ENCODE assay signal across 16 cellular contexts in genomic region chr17:33562792-33563191, GRCh38.
DNase-seq lines count a peak whose midpoint lies in the region; ATAC-seq and TF ChIP-seq lines count a peak whose summit lies in the region.
"Had no signal": no experiment of that assay in that cellular context is flagged by ENCODE, and none has a peak within 500 bp of the region (broad histone marks: within the 10 kb centered on the region; RNA-seq: fewer than 3 reads in every experiment).

No MANE protein-coding gene starts in this region.

- peaks cover 3% of the 10 kb centered on the region for H3K4me1 Mint-ChIP-seq in neural progenitor cell
- H3K4me1 Mint-ChIP-seq: CD4-positive, alpha-beta memory T cell had no signal

- no peaks in the 10 kb centered on the region for H3K36me3 ChIP-seq in BLaER1 treated with 17β-estradiol and CSF1 and Interleukin-3, amounts not matched to agents 10 nM and 100 nM
- no peaks in the 10 kb centered on the region for H3K36me3 ChIP-seq in neural progenitor cell
- H3K36me3 ChIP-seq: HAP-1 had no signal

- no peak for DNase-seq in LNCaP clone FGC (ENCODE audit: low read depth)
- DNase-seq in fibroblast of pulmonary artery (ENCODE audit: low read depth): peak; percentile 11
- DNase-seq in neural progenitor cell (ENCODE audit: low spot score): peak; percentile 26
- no peak for DNase-seq in activated CD4-positive, CD25-positive, alpha-beta regulatory T cell treated with anti-CD3 and anti-CD28 coated beads, Interleukin-2, amount 50 U/mL, for 72 hours
- no peak for DNase-seq in ureter (ENCODE audit: low spot score)
- no peak for DNase-seq in retina
- DNase-seq: CD4-positive, alpha-beta memory T cell; KG1; NCI-H187 treated with DMSO at 0.1 percent for 48 hours; NCI-H2171 treated with DMSO at 0.1 percent for 48 hours; NCI-H774 had no signal

- H3K79me2 ChIP-seq in neural progenitor cell (ENCODE audit: low read depth): no peaks in the 10 kb centered on the region

- peak overlapping the region in 8 of 11 experiments; percentile 61 to 82 (median 72); a peak in 15 of 22 replicates for H3K4me2 ChIP-seq in BLaER1 treated with 17β-estradiol and CSF1 and Interleukin-3, amounts not matched to agents 10 nM and 100 nM
- no peak overlapping the region for H3K4me2 ChIP-seq in neural progenitor cell
- H3K4me2 ChIP-seq: A549 had no signal

- H3K9ac ChIP-seq in BLaER1 treated with 17β-estradiol and CSF1 and Interleukin-3, amounts not matched to agents 10 nM and 100 nM: no peak overlapping the region
- H3K9ac ChIP-seq in neural progenitor cell: no peak overlapping the region

- H3K4me1 ChIP-seq in BLaER1 treated with 17β-estradiol and CSF1 and Interleukin-3, amounts not matched to agents 10 nM and 100 nM: peaks cover 22 to 36% (median 35%) of the 10 kb centered on the region in 10 experiments
- H3K4me1 ChIP-seq in neural progenitor cell: no peaks in the 10 kb centered on the region
- H3K4me1 ChIP-seq: A549, HAP-1 had no signal

- no peaks in the 10 kb centered on the region for H3F3A ChIP-seq in neural progenitor cell (ENCODE audit: low read depth)

- H3K36me3 Mint-ChIP-seq in neural progenitor cell: no peaks in the 10 kb centered on the region
- H3K36me3 Mint-ChIP-seq: CD4-positive, alpha-beta memory T cell had no signal

- H3K27ac ChIP-seq in BLaER1 treated with 17β-estradiol and CSF1 and Interleukin-3, amounts not matched to agents 10 nM and 100 nM: no peak overlapping the region
- H3K27ac ChIP-seq in neural progenitor cell: no peak overlapping the region
- H3K27ac ChIP-seq: A549 had no signal

- H4K20me1 ChIP-seq in BLaER1 treated with 17β-estradiol and CSF1 and Interleukin-3, amounts not matched to agents 10 nM and 100 nM: no peaks in the 10 kb centered on the region
- no peaks in the 10 kb centered on the region for H4K20me1 ChIP-seq in neural progenitor cell (ENCODE audit: low read depth)

- no peaks in the 10 kb centered on the region for H3K27me3 ChIP-seq in BLaER1 treated with 17β-estradiol and CSF1 and Interleukin-3, amounts not matched to agents 10 nM and 100 nM
- no peaks in the 10 kb centered on the region for H3K27me3 ChIP-seq in neural progenitor cell

- no peak overlapping the region for H2AFZ ChIP-seq in neural progenitor cell (replicated peaks)

- H3K4me3 Mint-ChIP-seq in neural progenitor cell: no peak overlapping the region
- H3K4me3 Mint-ChIP-seq: CD4-positive, alpha-beta memory T cell had no signal

- H3K27me3 Mint-ChIP-seq in neural progenitor cell (ENCODE audit: insufficient read depth, low read depth): peaks cover 5% of the 10 kb centered on the region

- H3K9me3 Mint-ChIP-seq in neural progenitor cell: peaks cover 8% of the 10 kb centered on the region

- no peak overlapping the region for H3K4me3 ChIP-seq in BLaER1 treated with 17β-estradiol and CSF1 and Interleukin-3, amounts not matched to agents 10 nM and 100 nM
- no peak overlapping the region for H3K4me3 ChIP-seq in LNCaP clone FGC (ENCODE audit: low read depth, low read length)
- no peak overlapping the region for H3K4me3 ChIP-seq in fibroblast of pulmonary artery (replicated peaks; ENCODE audit: low read depth, low read length)
- no peak overlapping the region for H3K4me3 ChIP-seq in neural progenitor cell
- H3K4me3 ChIP-seq: A549, HAP-1 had no signal

- TF ChIP-seq CTCF in LNCaP clone FGC (IDR thresholded peaks at IDR 0.05; ENCODE audit: control insufficient read depth, extremely low read depth, insufficient read depth) (0 out of 2 replicates have a peak, but pooled peaks have one; percentile 4), fibroblast of pulmonary artery (IDR thresholded peaks at IDR 0.05; ENCODE audit: low read length, missing control alignments) (peak; percentile 7), neural progenitor cell (IDR thresholded peaks at IDR 0.05) (peak; percentile 29)

- peaks cover 14 to 23% (median 16%) of the 10 kb centered on the region in 11 experiments for H3K9me3 ChIP-seq in BLaER1 treated with 17β-estradiol and CSF1 and Interleukin-3, amounts not matched to agents 10 nM and 100 nM (replicated peaks in 1 of 11)
- H3K9me3 ChIP-seq in neural progenitor cell (ENCODE audit: low read depth): no peaks in the 10 kb centered on the region
- H3K9me3 ChIP-seq: HAP-1 had no signal

- H3K27ac Mint-ChIP-seq in neural progenitor cell: no peak overlapping the region
- H3K27ac Mint-ChIP-seq: CD4-positive, alpha-beta memory T cell had no signal

- ATAC-seq in esophagus mucosa: no peak
- ATAC-seq: Right ventricle myocardium inferior had no signal

Comparison
In these comparisons a context has a peak if more than half of its experiments do, and no peak if none do; other contexts are left out.
1. DNase-seq: peak in fibroblast of pulmonary artery (single experiment) and neural progenitor cell (single experiment); none in LNCaP clone FGC (single experiment), activated CD4-positive, CD25-positive, alpha-beta regulatory T cell treated with anti-CD3 and anti-CD28 coated beads, Interleukin-2, amount 50 U/mL, for 72 hours (single experiment), ureter (single experiment) and retina (single experiment).
2. Peak in every context shown above with its lines, with median percentiles within 50 percentile points of each other: CTCF ChIP-seq.